ENCODE assay signal across 18 cellular contexts in the genomic region with DNA sequence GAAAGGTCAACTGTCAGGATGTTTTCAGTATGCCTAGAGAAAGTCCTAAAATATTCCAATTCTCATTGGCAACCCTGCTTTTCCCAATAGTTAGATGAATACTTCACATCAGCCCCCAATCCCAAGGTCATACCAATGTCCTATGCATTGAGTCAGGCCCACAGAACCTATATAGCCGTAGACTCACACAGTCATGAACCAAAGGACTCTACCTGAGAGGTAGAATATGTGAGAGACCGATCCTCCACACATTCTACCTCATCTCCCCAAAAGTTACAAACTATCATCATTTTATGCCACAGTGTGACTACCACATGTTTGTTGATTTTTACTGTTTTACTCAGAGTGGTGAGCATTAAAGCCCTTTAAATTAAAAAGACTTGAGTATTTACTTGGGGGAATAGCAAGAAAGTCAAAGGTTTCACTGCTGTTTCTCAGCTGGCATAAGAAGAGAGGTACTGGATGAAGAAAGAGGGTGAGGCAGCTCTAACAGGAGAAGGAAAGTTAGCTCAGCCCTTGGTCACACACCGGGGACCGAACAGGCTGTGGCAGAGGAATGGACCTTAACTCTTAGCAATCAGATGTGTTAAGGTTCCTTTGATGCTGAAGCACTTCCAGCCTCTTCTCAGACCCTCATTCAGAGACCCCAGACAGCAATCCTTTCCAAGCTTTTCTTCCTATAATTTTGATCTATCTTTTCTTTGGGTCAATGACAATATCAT. TPM values are rescaled to one million over a fixed set of nuclear protein-coding genes. Genes with fewer than 3 reads are reported as not detected.
DNase-seq lines count a peak whose midpoint lies in the region; ATAC-seq, FAIRE-seq and TF ChIP-seq lines count a peak whose summit lies in the region.
"Had no signal": no experiment of that assay in that cellular context is flagged by ENCODE, and none has a peak within 500 bp of the region (broad histone marks: within the 10 kb centered on the region; RNA-seq: fewer than 3 reads in every experiment).

No MANE protein-coding gene starts in this region.

- H3K9me3 Mint-ChIP-seq in activated CD4-positive, alpha-beta memory T cell treated with anti-CD3 and anti-CD28 coated beads for 36 hours, result no peaks in the 10 kb centered on the region
- no peaks in the 10 kb centered on the region for H3K9me3 Mint-ChIP-seq in activated CD4-positive, alpha-beta memory T cell treated with anti-CD3 and anti-CD28 coated beads, Interleukin-2, amount 10 ng/mL, durations not matched to agents 7 days and 5 days
- H3K9me3 Mint-ChIP-seq: activated T-helper 2 cell treated with anti-CD3 and anti-CD28 coated beads, Interferon-gamma antibody, Interleukin-2, Interleukin-4, amounts not matched to agents 10 μg/mL and 5 μg/mL and 100 μg/mL, durations not matched to agents 14 hours and 24 hours and 36 hours; central memory CD8-positive, alpha-beta T cell; endodermal cell had no signal

- H3K27ac ChIP-seq in Karpas-422 (ENCODE audit: low read length), result no peak overlapping the region
- H3K27ac ChIP-seq in left lung, result peak overlapping the region in 1 of 2 donors; percentile 88
- H3K27ac ChIP-seq in thymus (ENCODE audit: low read depth), result peak overlapping the region; percentile 97
- no peak overlapping the region for H3K27ac ChIP-seq in thyroid gland

- no peaks in the 10 kb centered on the region for H3K27me3 Mint-ChIP-seq in activated CD4-positive, alpha-beta memory T cell treated with anti-CD3 and anti-CD28 coated beads for 36 hours
- no peaks in the 10 kb centered on the region for H3K27me3 Mint-ChIP-seq in activated CD4-positive, alpha-beta memory T cell treated with anti-CD3 and anti-CD28 coated beads, Interleukin-2, amount 10 ng/mL, durations not matched to agents 7 days and 5 days
- H3K27me3 Mint-ChIP-seq: central memory CD8-positive, alpha-beta T cell had no signal

- no peaks in the 10 kb centered on the region for H4K20me1 ChIP-seq in Karpas-422 (ENCODE audit: insufficient read depth, low read depth, low read length)

- peaks cover 55% of the 10 kb centered on the region for H3K4me1 ChIP-seq in Karpas-422 (ENCODE audit: low read length)
- peaks cover 0 to 58% of the 10 kb centered on the region in 2 donors for H3K4me1 ChIP-seq in left lung
- H3K4me1 ChIP-seq in thymus (ENCODE audit: control insufficient read depth, insufficient read depth, low read length), result peaks cover 51% of the 10 kb centered on the region
- no peaks in the 10 kb centered on the region for H3K4me1 ChIP-seq in thyroid gland

- intact Hi-C loops in activated CD4-positive, alpha-beta memory T cell treated with anti-CD3 and anti-CD28 coated beads for 36 hours (cut with micrococcal nuclease), result no loop called here
- intact Hi-C loops in left lung (cut with DNase I), result no loop called here
- intact Hi-C loops in thyroid gland (cut with DNase I), result no loop called here

- H3K9me3 ChIP-seq in Karpas-422 (ENCODE audit: low read length) (no peaks in the 10 kb centered on the region), left lung (no peaks in the 10 kb centered on the region), thymus (ENCODE audit: control insufficient read depth) (no peaks in the 10 kb centered on the region), thyroid gland (no peaks in the 10 kb centered on the region)

- POLR2A ChIA-PET in activated CD4-positive, alpha-beta memory T cell treated with anti-CD3 and anti-CD28 coated beads for 36 hours (lab: Charles Lee), result interaction anchor here (0.8 to 3.3 kb wide), 9 partner anchors 26 to 87 kb away, joined by 3 to 15 read pairs (median 6); partner anchors contain the start of gene SLAMF1
- POLR2A ChIA-PET in activated CD4-positive, alpha-beta memory T cell treated with anti-CD3 and anti-CD28 coated beads, Interleukin-2, amount 10 ng/mL, durations not matched to agents 7 days and 5 days (lab: Charles Lee), result interaction anchor here (0.7 to 3.7 kb wide), 17 partner anchors 8 to 126 kb away, joined by 3 to 47 read pairs (median 6); partner anchors contain the start of genes LY9 and SLAMF1

- no peak overlapping the region for H3K4me3 Mint-ChIP-seq in activated CD4-positive, alpha-beta memory T cell treated with anti-CD3 and anti-CD28 coated beads for 36 hours
- no peak overlapping the region for H3K4me3 Mint-ChIP-seq in activated CD4-positive, alpha-beta memory T cell treated with anti-CD3 and anti-CD28 coated beads, Interleukin-2, amount 10 ng/mL, durations not matched to agents 7 days and 5 days
- H3K4me3 Mint-ChIP-seq: central memory CD8-positive, alpha-beta T cell; endodermal cell had no signal

- H3K27me3 ChIP-seq in Karpas-422 (ENCODE audit: low read length), result no peaks in the 10 kb centered on the region
- peaks cover 0 to 6% of the 10 kb centered on the region in 2 donors for H3K27me3 ChIP-seq in left lung
- H3K27me3 ChIP-seq in thymus (ENCODE audit: control insufficient read depth, insufficient read depth), result no peaks in the 10 kb centered on the region
- H3K27me3 ChIP-seq in thyroid gland, result no peaks in the 10 kb centered on the region

- CTCF ChIA-PET in activated CD4-positive, alpha-beta memory T cell treated with anti-CD3 and anti-CD28 coated beads for 36 hours (lab: Charles Lee), result interaction anchor here (0.8 to 6.1 kb wide), 8 partner anchors 13 to 69 kb away, joined by 3 to 51 read pairs (median 10); partner anchors contain the start of gene SLAMF1
- CTCF ChIA-PET in activated CD4-positive, alpha-beta memory T cell treated with anti-CD3 and anti-CD28 coated beads, Interleukin-2, amount 10 ng/mL, durations not matched to agents 7 days and 5 days (lab: Charles Lee), result interaction anchor here (1.0 to 6.0 kb wide), 7 partner anchors 13 to 126 kb away, joined by 3 to 51 read pairs (median 6); no protein-coding TSS in a partner anchor

- no peak overlapping the region for H3K27ac Mint-ChIP-seq in activated CD4-positive, alpha-beta memory T cell treated with anti-CD3 and anti-CD28 coated beads for 36 hours
- no peak overlapping the region for H3K27ac Mint-ChIP-seq in activated CD4-positive, alpha-beta memory T cell treated with anti-CD3 and anti-CD28 coated beads, Interleukin-2, amount 10 ng/mL, durations not matched to agents 7 days and 5 days
- H3K27ac Mint-ChIP-seq: activated T-helper 2 cell treated with anti-CD3 and anti-CD28 coated beads, Interferon-gamma antibody, Interleukin-2, Interleukin-4, amounts not matched to agents 10 μg/mL and 5 μg/mL and 100 μg/mL, durations not matched to agents 14 hours and 24 hours and 36 hours; endodermal cell had no signal

- no peak for TF ChIP-seq POLR2A in thyroid gland (IDR thresholded peaks at IDR 0.05)

- H2AFZ ChIP-seq in Karpas-422 (ENCODE audit: low read length), result no peak overlapping the region

- H3K36me3 Mint-ChIP-seq in activated CD4-positive, alpha-beta memory T cell treated with anti-CD3 and anti-CD28 coated beads for 36 hours, result peaks cover 14% of the 10 kb centered on the region
- peaks cover 10% of the 10 kb centered on the region for H3K36me3 Mint-ChIP-seq in activated CD4-positive, alpha-beta memory T cell treated with anti-CD3 and anti-CD28 coated beads, Interleukin-2, amount 10 ng/mL, durations not matched to agents 7 days and 5 days (ENCODE audit: low read depth)

- peak; percentile 26 for DNase-seq in activated CD4-positive, alpha-beta memory T cell treated with anti-CD3 and anti-CD28 coated beads for 36 hours
- no peak for DNase-seq in activated CD4-positive, alpha-beta memory T cell treated with anti-CD3 and anti-CD28 coated beads, Interleukin-2, amount 10 ng/mL, durations not matched to agents 7 days and 5 days
- DNase-seq in Karpas-422, result no peak
- DNase-seq in left lung, result no peak
- DNase-seq in T1000 (lab: John Stamatoyannopoulos, UW), result no peak
- no peak for DNase-seq in urothelium cell line (ENCODE audit: low spot score)
- no peak for DNase-seq in thyroid gland
- DNase-seq: amygdala, endodermal cell, hypothalamus, left cardiac atrium, NCI-H1048, NCI-H526 treated with DMSO at 0.1 percent for 48 hours had no signal

- TF ChIP-seq CTCF in left lung (IDR thresholded peaks at IDR 0.05), result no peak
- no peak for TF ChIP-seq CTCF in thyroid gland (IDR thresholded peaks at IDR 0.05)

- H3K36me3 ChIP-seq in Karpas-422 (ENCODE audit: insufficient read depth, low read length) (no peaks in the 10 kb centered on the region), left lung (no peaks in the 10 kb centered on the region), thymus (ENCODE audit: control insufficient read depth, insufficient read depth) (no peaks in the 10 kb centered on the region), thyroid gland (no peaks in the 10 kb centered on the region)

- no peak for FAIRE-seq in urothelium cell line (lab: Jason Lieb, UNC)
- FAIRE-seq: RCC 7860 had no signal

- WGBS in thymus, result 57% methylated on average over 4 of the region's 4 CpGs
- 85 to 90% methylated on average over 4 of the region's 4 CpGs for WGBS in thyroid gland, 2 donors

- peak overlapping the region; percentile 50; the same call in 1 of the 2 replicates for H3K9ac ChIP-seq in Karpas-422 (ENCODE audit: low read length)

- H3K9me2 ChIP-seq in Karpas-422 (replicated peaks; ENCODE audit: insufficient read depth, low read length), result no peaks in the 10 kb centered on the region

- H3K4me1 Mint-ChIP-seq in activated CD4-positive, alpha-beta memory T cell treated with anti-CD3 and anti-CD28 coated beads for 36 hours (ENCODE audit: low read depth), result peaks cover 23% of the 10 kb centered on the region
- H3K4me1 Mint-ChIP-seq in activated CD4-positive, alpha-beta memory T cell treated with anti-CD3 and anti-CD28 coated beads, Interleukin-2, amount 10 ng/mL, durations not matched to agents 7 days and 5 days, result peaks cover 25% of the 10 kb centered on the region
- H3K4me1 Mint-ChIP-seq: endodermal cell had no signal

- H3K4me3 ChIP-seq in Karpas-422 (ENCODE audit: low read length) (peak overlapping the region; percentile 48; the same call in 1 of the 2 replicates), left lung (peak overlapping the region; percentile 6 to 58), thymus (ENCODE audit: low read length) (peak overlapping the region; percentile 88), thyroid gland (replicated peaks in 1 of 3) (no peak overlapping the region)

- no peak for ATAC-seq in left lung

- no peaks in the 10 kb centered on the region for H3K79me2 ChIP-seq in Karpas-422 (ENCODE audit: low read length)

- H3K4me2 ChIP-seq in Karpas-422 (ENCODE audit: low read depth, low read length, poor library complexity, severe bottlenecking), result peak overlapping the region; percentile 55

RNA-seq across cellular contexts. Expression of gene CD48, which starts 0.9 kb away (rescaled TPM):
- total RNA-seq in activated CD4-positive, alpha-beta memory T cell treated with anti-CD3 and anti-CD28 coated beads for 36 hours, result 100 to 1,000 TPM; 190 to 194 TPM
- total RNA-seq in activated CD4-positive, alpha-beta memory T cell treated with anti-CD3 and anti-CD28 coated beads, Interleukin-2, amount 10 ng/mL, durations not matched to agents 7 days and 5 days, result 100 to 1,000 TPM; 403 to 404 TPM
- 26.9 and 56.3 TPM in 2 replicates for total RNA-seq in Karpas-422 (2014; rRNA removed; shearing (Covaris generic); ENCODE audit: low replicate concordance)
- 10 to 100 TPM in 1 of 2 donors, 1 to 10 TPM in 1; 9.9 to 35.5 TPM for total RNA-seq in left lung
- 157 TPM for polyA plus RNA-seq in thymus
- total RNA-seq in thyroid gland, result 10 to 100 TPM in 1 of 4 donors, 1 to 10 TPM in 3; 3.5 to 13.6 (median 4.8) TPM
- total RNA-seq: A673 had no signal

RNA-seq across cellular contexts. Expression of gene SLAMF7, which starts 28.4 kb away (rescaled TPM):
- 10 to 100 TPM; 11.4 to 15.9 TPM for total RNA-seq in activated CD4-positive, alpha-beta memory T cell treated with anti-CD3 and anti-CD28 coated beads for 36 hours
- total RNA-seq in activated CD4-positive, alpha-beta memory T cell treated with anti-CD3 and anti-CD28 coated beads, Interleukin-2, amount 10 ng/mL, durations not matched to agents 7 days and 5 days, result 10 to 100 TPM; 13.7 to 15.3 TPM
- 0.15 and 0.76 TPM in 2 replicates for total RNA-seq in Karpas-422 (2014; rRNA removed; shearing (Covaris generic); ENCODE audit: low replicate concordance)
- total RNA-seq in left lung, result 10 to 100 TPM; 16.9 to 33.8 TPM
- 17.6 TPM for polyA plus RNA-seq in thymus
- under 1 TPM; 0.22 to 0.93 (median 0.37) TPM for total RNA-seq in thyroid gland
- total RNA-seq: A673, endodermal cell had no signal

Comparison
In these comparisons a context has a peak if more than half of its experiments do, and no peak if none do; other contexts are left out.
1. H3K4me3 ChIP-seq: peak in Karpas-422 (single experiment), left lung (2 of 2) and thymus (single experiment); none in thyroid gland (0 of 3).